8 cellular contexts compared by ENCODE assay signal in genomic region chr3:4976109-4976508, GRCh38. TPM values are rescaled to one million over a fixed set of nuclear protein-coding genes. Genes with fewer than 3 reads are reported as not detected.
DNase-seq lines count a peak whose midpoint lies in the region; ATAC-seq, FAIRE-seq and TF ChIP-seq lines count a peak whose summit lies in the region.

No MANE protein-coding gene starts in this region.

- peaks cover 3% of the 10 kb centered on the region for H3K9me3 Mint-ChIP-seq in stimulated activated effector memory CD8-positive, alpha-beta T cell treated with anti-CD3 and anti-CD28 coated beads, Interleukin-12 subunit alpha, Interleukin-12 subunit beta, amount 100 ng/mL, for 72 hours

- no peaks in the 10 kb centered on the region for H3K36me3 ChIP-seq in OCI-LY1 (ENCODE audit: insufficient read depth, low read length)
- no peaks in the 10 kb centered on the region for H3K36me3 ChIP-seq in ascending aorta
- H3K36me3 ChIP-seq in kidney epithelial cell (ENCODE audit: control insufficient read depth, insufficient read depth, low read length), result no peaks in the 10 kb centered on the region

- no peak overlapping the region for H3K4me2 ChIP-seq in OCI-LY1 (ENCODE audit: low read length)

- FAIRE-seq in GM12891 (lab: Jason Lieb, UNC), result no peak

- no peaks in the 10 kb centered on the region for H3K27me3 ChIP-seq in AG04450 (ENCODE audit: control insufficient read depth, insufficient read depth, low read length)
- no peaks in the 10 kb centered on the region for H3K27me3 ChIP-seq in OCI-LY1 (ENCODE audit: insufficient read depth, low read length)
- no peaks in the 10 kb centered on the region for H3K27me3 ChIP-seq in ascending aorta
- no peaks in the 10 kb centered on the region for H3K27me3 ChIP-seq in kidney epithelial cell (ENCODE audit: control insufficient read depth, insufficient read depth, low read length)

- no peaks in the 10 kb centered on the region for H3F3A ChIP-seq in OCI-LY1 (ENCODE audit: insufficient read depth, low read length)

- H4K20me1 ChIP-seq in OCI-LY1 (ENCODE audit: insufficient read depth, low read length), result no peaks in the 10 kb centered on the region

- peaks cover 23% of the 10 kb centered on the region for H3K4me1 ChIP-seq in OCI-LY1 (ENCODE audit: insufficient read depth, low read length, severe bottlenecking)
- H3K4me1 ChIP-seq in ascending aorta, result peaks cover 0 to 14% of the 10 kb centered on the region in 2 donors

- TF ChIP-seq CTCF in AG04450 (IDR thresholded peaks at IDR 0.05; ENCODE audit: low read depth, low read length), result peak; percentile 50
- peak; percentile 67 for TF ChIP-seq CTCF in OCI-LY1 (IDR thresholded peaks at IDR 0.05; ENCODE audit: low read length)
- peak in 2 of 3 experiments; percentile 30 to 35 for TF ChIP-seq CTCF in ascending aorta (IDR thresholded peaks at IDR 0.05)
- peak; percentile 73 for TF ChIP-seq CTCF in kidney epithelial cell (IDR thresholded peaks at IDR 0.05; ENCODE audit: insufficient read depth, low read length, poor library complexity, severe bottlenecking)

- H3K4me3 ChIP-seq in AG04450 (ENCODE audit: low read depth, low read length) (no peak overlapping the region), OCI-LY1 (ENCODE audit: low read depth, low read length, poor library complexity, severe bottlenecking) (no peak overlapping the region), ascending aorta (no peak overlapping the region), kidney epithelial cell (ENCODE audit: low read depth, low read length) (no peak overlapping the region)

- ATAC-seq in stimulated activated effector memory CD8-positive, alpha-beta T cell treated with anti-CD3 and anti-CD28 coated beads, Interleukin-12 subunit alpha, Interleukin-12 subunit beta, amount 100 ng/mL, for 72 hours, result no peak
- no peak for ATAC-seq in GM18505 (IDR thresholded peaks at IDR 0.05; ENCODE audit: unreplicated experiment)

- intact Hi-C loops in ascending aorta (cut with DNase I), result loop anchor here (2.0 to 5.0 kb wide), 5 partner anchors 79 to 674 kb away; partner anchors contain the start of genes ARL8B and SETMAR

- DNase-seq in AG04450 (ENCODE audit: low read depth, low spot score), result no peak
- DNase-seq in GM12891 (ENCODE audit: insufficient read length, low spot score), result no peak
- peak in 1 of 2 donors; percentile 79 for DNase-seq in ascending aorta (ENCODE audit: low spot score in 2 of 2)
- no peak for DNase-seq in kidney epithelial cell (ENCODE audit: low read depth)
- peak in 1 of 2 donors; percentile 81 for DNase-seq in stimulated activated effector memory CD8-positive, alpha-beta T cell treated with anti-CD3 and anti-CD28 coated beads, Interleukin-12 subunit alpha, Interleukin-12 subunit beta, amount 100 ng/mL, for 72 hours (ENCODE audit: low spot score in 2 of 2)
- no peak for DNase-seq in NCI-H146 treated with DMSO at 0.1 percent for 48 hours (lab: John Stamatoyannopoulos, UW; ENCODE audit: unreplicated experiment)

- peak overlapping the region; percentile 91 for H3K4me3 Mint-ChIP-seq in stimulated activated effector memory CD8-positive, alpha-beta T cell treated with anti-CD3 and anti-CD28 coated beads, Interleukin-12 subunit alpha, Interleukin-12 subunit beta, amount 100 ng/mL, for 72 hours

- POLR2A ChIA-PET in AG04450 (lab: Yijun Ruan, JAX), result interaction anchor here (1.0 kb wide), 1 partner anchor 47 kb away, joined by 3 read pairs; no protein-coding TSS in a partner anchor

- H3K4me1 Mint-ChIP-seq in stimulated activated effector memory CD8-positive, alpha-beta T cell treated with anti-CD3 and anti-CD28 coated beads, Interleukin-12 subunit alpha, Interleukin-12 subunit beta, amount 100 ng/mL, for 72 hours, result peaks cover 35% of the 10 kb centered on the region

- H3K9me2 ChIP-seq in OCI-LY1 (ENCODE audit: low read depth, low read length), result no peaks in the 10 kb centered on the region

- H3K27ac ChIP-seq in AG04450 (ENCODE audit: low read depth, low read length), result no peak overlapping the region
- no peak overlapping the region for H3K27ac ChIP-seq in OCI-LY1 (ENCODE audit: low read depth, low read length, poor library complexity, severe bottlenecking)
- H3K27ac ChIP-seq in ascending aorta, result peak overlapping the region in 1 of 2 donors; percentile 99

- H3K9ac ChIP-seq in OCI-LY1 (ENCODE audit: low read length), result no peak overlapping the region

- H3K9me3 ChIP-seq in AG04450 (ENCODE audit: control insufficient read depth, insufficient read depth, low read length) (no peaks in the 10 kb centered on the region), OCI-LY1 (ENCODE audit: low read length) (no peaks in the 10 kb centered on the region), ascending aorta (no peaks in the 10 kb centered on the region)

- peaks cover 50% of the 10 kb centered on the region for H3K36me3 Mint-ChIP-seq in stimulated activated effector memory CD8-positive, alpha-beta T cell treated with anti-CD3 and anti-CD28 coated beads, Interleukin-12 subunit alpha, Interleukin-12 subunit beta, amount 100 ng/mL, for 72 hours

- CTCF ChIA-PET in AG04450 (lab: Charles Lee), result interaction anchor here (0.8 to 6.0 kb wide), 11 partner anchors 11 to 323 kb away, joined by 3 to 129 read pairs (median 4); no protein-coding TSS in a partner anchor

- TF ChIP-seq POLR2A in GM12891 (IDR thresholded peaks at IDR 0.05; ENCODE audit: low read depth, low read length) (no peak), GM18505 (IDR thresholded peaks at IDR 0.05; ENCODE audit: borderline replicate concordance, extremely low read depth, insufficient read depth, insufficient read length) (no peak)

- H3K27ac Mint-ChIP-seq in stimulated activated effector memory CD8-positive, alpha-beta T cell treated with anti-CD3 and anti-CD28 coated beads, Interleukin-12 subunit alpha, Interleukin-12 subunit beta, amount 100 ng/mL, for 72 hours, result peak overlapping the region; percentile 100

- H3K79me2 ChIP-seq in OCI-LY1 (ENCODE audit: insufficient read depth, low read length), result no peaks in the 10 kb centered on the region

- H2AFZ ChIP-seq in OCI-LY1 (ENCODE audit: low read length), result no peak overlapping the region

TF ChIP-seq in GM12891, 5 proteins besides CTCF, POLR2A, EP300 and RAD21:
- peak; percentile 77; the same call in 1 of the 2 replicates for TF ChIP-seq POU2F2 (IDR thresholded peaks at IDR 0.05; ENCODE audit: low read depth, low read length)
- TF ChIP-seq TAF1 (IDR thresholded peaks at IDR 0.05; ENCODE audit: low read depth, low read length), result 0 out of 2 replicates have a peak, but pooled peaks have one; percentile 22
- TF ChIP-seq SPI1 (IDR thresholded peaks at IDR 0.05; ENCODE audit: low read depth, low read length), result no peak
- TF ChIP-seq PAX5 (IDR thresholded peaks at IDR 0.05; ENCODE audit: insufficient read depth, low read length, severe bottlenecking), result no peak
- TF ChIP-seq POLR2AphosphoS5 (IDR thresholded peaks at IDR 0.05; ENCODE audit: low read depth, low read length), result no peak
TF ChIP-seq in GM12891: peak in this region for 2.

RNA-seq across cellular contexts. Expression of gene BHLHE40, which starts 3.1 kb away (rescaled TPM):
- 7.6 and 12.2 TPM in 2 replicates for polyA plus RNA-seq in AG04450 (2011; rRNA removed)
- 16.1 and 29.2 TPM in 2 replicates for polyA minus RNA-seq in AG04450 (2011; rRNA and poly(A)+ RNA removed)
- polyA plus RNA-seq in GM12891 (2012; ENCODE audit: low read depth, missing spikeins), result 101 TPM
- total RNA-seq in ascending aorta (52.2 TPM), kidney epithelial cell (174 and 215 TPM in 2 replicates)
